ENCODE assay signal across 17 cellular contexts in genomic region chr1:57058652-57059501, GRCh38.
"Had no signal": no experiment of that assay in that cellular context is flagged by ENCODE, and none has a peak within 500 bp of the region (broad histone marks: within the 10 kb centered on the region; RNA-seq: fewer than 3 reads in every experiment).

No MANE protein-coding gene starts in this region.

- H3K36me3 ChIP-seq: esophagus muscularis mucosa, ovary, suprapubic skin had no signal

- H3K4me3 ChIP-seq: esophagus muscularis mucosa, mucosa of descending colon, ovary, suprapubic skin had no signal

- H3K4me3 Mint-ChIP-seq: activated CD8-positive, alpha-beta T cell treated with anti-CD3 and anti-CD28 coated beads for 36 hours; activated naive CD8-positive, alpha-beta T cell; naive thymus-derived CD4-positive, alpha-beta T cell; stimulated activated naive CD8-positive, alpha-beta T cell treated with anti-CD3 and anti-CD28 coated beads, Interleukin-15, Interleukin-2, amounts not matched to agents 100 ng/mL and 50 ng/mL, for 24 hours; WTC11 had no signal

- H3K9me3 Mint-ChIP-seq: activated CD8-positive, alpha-beta T cell treated with anti-CD3 and anti-CD28 coated beads for 36 hours; stimulated activated naive CD8-positive, alpha-beta T cell treated with anti-CD3 and anti-CD28 coated beads, Interleukin-15, Interleukin-2, amounts not matched to agents 100 ng/mL and 50 ng/mL, for 24 hours; WTC11 had no signal

- H3K27ac Mint-ChIP-seq: activated CD8-positive, alpha-beta T cell treated with anti-CD3 and anti-CD28 coated beads for 36 hours; activated naive CD8-positive, alpha-beta T cell; naive thymus-derived CD4-positive, alpha-beta T cell; stimulated activated naive CD8-positive, alpha-beta T cell treated with anti-CD3 and anti-CD28 coated beads, Interleukin-15, Interleukin-2, amounts not matched to agents 100 ng/mL and 50 ng/mL, for 24 hours; WTC11 had no signal

- H3K27me3 Mint-ChIP-seq: activated naive CD8-positive, alpha-beta T cell; stimulated activated naive CD8-positive, alpha-beta T cell treated with anti-CD3 and anti-CD28 coated beads, Interleukin-15, Interleukin-2, amounts not matched to agents 100 ng/mL and 50 ng/mL, for 24 hours had no signal

- H3K36me3 Mint-ChIP-seq: activated naive CD8-positive, alpha-beta T cell; naive thymus-derived CD4-positive, alpha-beta T cell had no signal

- ATAC-seq: activated CD8-positive, alpha-beta T cell treated with anti-CD3 and anti-CD28 coated beads for 36 hours; mucosa of descending colon; naive thymus-derived CD4-positive, alpha-beta T cell; WTC11 had no signal

- H3K9me3 ChIP-seq: esophagus muscularis mucosa, mucosa of descending colon, ovary, suprapubic skin had no signal

- DNase-seq: activated CD4-positive, alpha-beta T cell treated with anti-CD3 and anti-CD28 coated beads for 4 hours; activated CD8-positive, alpha-beta T cell treated with anti-CD3 and anti-CD28 coated beads for 36 hours; activated gamma-delta T cell; activated T-cell treated with anti-CD3 and anti-CD28 coated beads, Interleukin-2, amount 50 U/mL, for 48 hours; amniotic stem cell; central memory CD4-positive, alpha-beta T cell; cortex of kidney; effector CD4-positive, alpha-beta T cell; glutamatergic neuron; mucosa of descending colon; naive thymus-derived CD4-positive, alpha-beta T cell; ovary had no signal

- H3K4me1 Mint-ChIP-seq: WTC11 had no signal

- H3K27ac ChIP-seq: esophagus muscularis mucosa, ovary, suprapubic skin had no signal

- H3K27me3 ChIP-seq: esophagus muscularis mucosa, ovary, suprapubic skin had no signal

- H3K4me1 ChIP-seq: esophagus muscularis mucosa, suprapubic skin had no signal
